21 cellular contexts compared by ENCODE assay signal in genomic region chr3:181691951-181692849, GRCh38. TPM values are rescaled to one million over a fixed set of nuclear protein-coding genes. Genes with fewer than 3 reads are reported as not detected.
DNase-seq lines count a peak whose midpoint lies in the region; ATAC-seq lines count a peak whose summit lies in the region.
"Had no signal": no experiment of that assay in that cellular context is flagged by ENCODE, and none has a peak within 500 bp of the region (broad histone marks: within the 10 kb centered on the region; RNA-seq: fewer than 3 reads in every experiment).

No MANE protein-coding gene starts in this region.

- H3K36me3 ChIP-seq in aorta (ENCODE audit: control insufficient read depth in 1 of 2, insufficient read depth in 2 of 2, low read length in 1 of 2), result no peaks in the 10 kb centered on the region
- H3K36me3 ChIP-seq: BLaER1 treated with 17β-estradiol and CSF1 and Interleukin-3, amounts not matched to agents 10 nM and 100 nM had no signal

- intact Hi-C loops in aorta (cut with DNase I), result no loop called here

- DNase-seq in DMS 273 (lab: John Stamatoyannopoulos, UW; ENCODE audit: unreplicated experiment) (peak; percentile 65), NCI-H524 treated with DMSO at 0.1 percent for 48 hours (lab: John Stamatoyannopoulos, UW) (peak; percentile 66), pons (ENCODE audit: low spot score) (peak; percentile 66), T-helper 2 cell (no peak), NCI-H345 treated with DMSO at 0.1 percent for 48 hours (lab: John Stamatoyannopoulos, UW; ENCODE audit: unreplicated experiment) (no peak), aorta (no peak)
- DNase-seq: Calu3; CD8-positive, alpha-beta T cell; GOT3; Kasumi-1; MM.1S; NCI-H1092; NCI-H1436 treated with DMSO at 0.1 percent for 48 hours; NCI-H2227 treated with DMSO at 0.1 percent for 48 hours; NCI-H526; NK-92 treated with Interleukin-12 subunit alpha and Interleukin-12 subunit beta, amount 100 ng/mL, for 24 hours; Right ventricle myocardium superior had no signal

- no peak overlapping the region for H3K4me3 ChIP-seq in aorta (ENCODE audit: low read length in 2 of 2)
- H3K4me3 ChIP-seq: A549; BLaER1 treated with 17β-estradiol and CSF1 and Interleukin-3, amounts not matched to agents 10 nM and 100 nM had no signal

- H3K27ac ChIP-seq in cingulate gyrus (ENCODE audit: low read depth, low read length) (peak overlapping the region; percentile 69), aorta (ENCODE audit: low read depth in 1 of 2, low read length in 2 of 2) (no peak overlapping the region)
- H3K27ac ChIP-seq: A549; BLaER1 treated with 17β-estradiol and CSF1 and Interleukin-3, amounts not matched to agents 10 nM and 100 nM had no signal

- ATAC-seq in aorta (ENCODE audit: low FRiP score), result no peak
- ATAC-seq: A549; CD8-positive, alpha-beta T cell; HCT116 had no signal

- H3K4me1 ChIP-seq in aorta (ENCODE audit: control insufficient read depth in 1 of 2, insufficient read depth in 2 of 2, low read length in 2 of 2), result peaks cover 2 to 3% of the 10 kb centered on the region in 2 donors
- H3K4me1 ChIP-seq: A549; BLaER1 treated with 17β-estradiol and CSF1 and Interleukin-3, amounts not matched to agents 10 nM and 100 nM had no signal

- 24 to 39% methylated on average over 3 of the region's 3 CpGs for WGBS in aorta, 2 donors

- H3K9me3 ChIP-seq in aorta (ENCODE audit: control insufficient read depth, low read length), result no peaks in the 10 kb centered on the region
- H3K9me3 ChIP-seq: A549 had no signal

- no peaks in the 10 kb centered on the region for H3K27me3 ChIP-seq in aorta (ENCODE audit: control insufficient read depth in 1 of 2, insufficient read depth in 2 of 2, low read length in 1 of 2)

RNA-seq across cellular contexts. Expression of gene SOX2, which starts 19.5 kb away (rescaled TPM):
- total RNA-seq in aorta, result under 1 TPM; 0.24 to 0.29 TPM
- under 1 TPM in 1 of 2 donors, not detected in 1; 0.13 TPM for polyA plus RNA-seq in aorta
- total RNA-seq: CD8-positive, alpha-beta T cell had no signal

Comparison
In these comparisons a context has a peak if more than half of its experiments do, and no peak if none do; other contexts are left out.
1. DNase-seq: peak in DMS 273 (single experiment), NCI-H524 treated with DMSO at 0.1 percent for 48 hours (single experiment) and pons (single experiment); none in T-helper 2 cell (0 of 5), NCI-H345 treated with DMSO at 0.1 percent for 48 hours (single experiment) and aorta (0 of 2).